Comparison of ENCODE assay signal across 11 cellular contexts in genomic region chr17:20189322-20189721, GRCh38.
DNase-seq lines count a peak whose midpoint lies in the region; ATAC-seq and TF ChIP-seq lines count a peak whose summit lies in the region.
"Had no signal": no experiment of that assay in that cellular context is flagged by ENCODE, and none has a peak within 500 bp of the region (broad histone marks: within the 10 kb centered on the region; RNA-seq: fewer than 3 reads in every experiment).

No MANE protein-coding gene starts in this region.

- CTCF ChIA-PET in AG04450 (lab: Charles Lee) = no interaction called here

- H3K9me3 ChIP-seq in AG04450 (ENCODE audit: control insufficient read depth, insufficient read depth, low read length) = no peaks in the 10 kb centered on the region
- H3K9me3 ChIP-seq: BE2C had no signal

- H3K27me3 ChIP-seq in AG04450 (ENCODE audit: control insufficient read depth, insufficient read depth, low read length) = no peaks in the 10 kb centered on the region
- H3K27me3 ChIP-seq: BE2C had no signal

- no peak for ATAC-seq in GM18502 (IDR thresholded peaks at IDR 0.05; ENCODE audit: poor library complexity, unreplicated experiment)
- ATAC-seq: stimulated activated memory B cell treated with anti-CD40 and anti-IgM and Interleukin-4, amounts not matched to agents 10 μg/mL and 1 μg/mL and 100 μg/mL, for 72 hours had no signal

- peak overlapping the region; percentile 49 for H3K27ac ChIP-seq in AG04450 (ENCODE audit: low read depth, low read length)
- H3K27ac ChIP-seq in cingulate gyrus (ENCODE audit: low read depth, low read length) = peak overlapping the region; percentile 99
- H3K27ac ChIP-seq: parathyroid adenoma had no signal

- no peak overlapping the region for H3K4me3 ChIP-seq in AG04450 (ENCODE audit: low read depth, low read length)

- no peak for TF ChIP-seq CTCF in AG04450 (IDR thresholded peaks at IDR 0.05; ENCODE audit: low read depth, low read length)

- DNase-seq in AG04450 (ENCODE audit: low read depth, low spot score) = no peak
- DNase-seq in NCI-H82 (lab: John Stamatoyannopoulos, UW) = peak; percentile 57
- DNase-seq in middle frontal gyrus (ENCODE audit: extremely low spot score, low spot score) = peak; percentile 86
- DNase-seq in NCI-H2107 treated with DMSO at 0.1 percent for 48 hours (lab: John Stamatoyannopoulos, UW; ENCODE audit: unreplicated experiment) = no peak
- no peak for DNase-seq in activated CD4-positive, CD25-positive, alpha-beta regulatory T cell (lab: John Stamatoyannopoulos, UW)
- DNase-seq in MV-4-11 (lab: John Stamatoyannopoulos, UW) = no peak
- DNase-seq: BE2C had no signal

- POLR2A ChIA-PET in AG04450 (lab: Yijun Ruan, JAX) = interaction anchor here (1.0 to 1.3 kb wide), 2 partner anchors 33 to 62 kb away, joined by 3 to 6 read pairs; no protein-coding TSS in a partner anchor

Comparison
In these comparisons a context has a peak if more than half of its experiments do, and no peak if none do; other contexts are left out.
1. DNase-seq: peak in NCI-H82 (single experiment) and middle frontal gyrus (single experiment); none in AG04450 (single experiment), NCI-H2107 treated with DMSO at 0.1 percent for 48 hours (single experiment), activated CD4-positive, CD25-positive, alpha-beta regulatory T cell (0 of 4) and MV-4-11 (single experiment).